Comparison of ENCODE assay signal across 1 cellular context in the genomic region with DNA sequence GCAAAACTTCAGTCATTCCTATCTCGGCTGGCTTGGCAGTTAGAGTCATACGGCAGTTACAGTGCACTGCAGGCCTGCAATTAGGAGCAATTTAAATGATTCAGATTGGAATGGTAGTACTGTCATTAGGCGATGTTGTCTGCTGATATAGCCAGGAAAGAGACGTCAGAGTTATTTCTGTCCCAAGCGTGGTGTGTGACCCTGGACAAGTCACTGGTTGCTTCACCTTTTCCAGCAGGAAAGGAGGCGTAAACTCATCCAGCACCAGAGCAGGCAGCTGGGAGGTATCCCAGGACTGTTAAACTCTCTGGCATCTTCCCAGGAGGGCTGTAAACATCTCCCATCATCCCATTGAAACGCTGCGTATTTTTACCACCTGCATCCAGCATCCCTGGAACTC.
TF ChIP-seq lines count a peak whose summit lies in the region.

No MANE protein-coding gene starts in this region.

TF ChIP-seq in IMR-90, 13 proteins besides CTCF, POLR2A, EP300 and RAD21 (continued from another document):
- TF ChIP-seq, protein P1, sequence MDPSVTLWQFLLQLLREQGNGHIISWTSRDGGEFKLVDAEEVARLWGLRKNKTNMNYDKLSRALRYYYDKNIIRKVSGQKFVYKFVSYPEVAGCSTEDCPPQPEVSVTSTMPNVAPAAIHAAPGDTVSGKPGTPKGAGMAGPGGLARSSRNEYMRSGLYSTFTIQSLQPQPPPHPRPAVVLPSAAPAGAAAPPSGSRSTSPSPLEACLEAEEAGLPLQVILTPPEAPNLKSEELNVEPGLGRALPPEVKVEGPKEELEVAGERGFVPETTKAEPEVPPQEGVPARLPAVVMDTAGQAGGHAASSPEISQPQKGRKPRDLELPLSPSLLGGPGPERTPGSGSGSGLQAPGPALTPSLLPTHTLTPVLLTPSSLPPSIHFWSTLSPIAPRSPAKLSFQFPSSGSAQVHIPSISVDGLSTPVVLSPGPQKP (IDR thresholded peaks at IDR 0.05; ENCODE audit: borderline replicate concordance, low read depth, low read length) = no peak
- TF ChIP-seq CHD1 (IDR thresholded peaks at IDR 0.05; ENCODE audit: low read depth, low read length) = no peak
- TF ChIP-seq MAFK (IDR thresholded peaks at IDR 0.05; ENCODE audit: low read depth, low read length) = no peak
- TF ChIP-seq MAZ (IDR thresholded peaks at IDR 0.05; ENCODE audit: borderline replicate concordance, low read depth, low read length) = no peak
- TF ChIP-seq MXI1 (IDR thresholded peaks at IDR 0.05; ENCODE audit: borderline replicate concordance, low read depth, low read length) = no peak
